In genomic region chr10:95785317-95785716, GRCh38 we compare ENCODE assay signal across 14 cellular contexts. TPM values are rescaled to one million over a fixed set of nuclear protein-coding genes. Genes with fewer than 3 reads are reported as not detected.
A peak's percentile ranks its signal among the peaks of the same experiment; 100 is the strongest.
DNase-seq lines count a peak whose midpoint lies in the region; ATAC-seq and TF ChIP-seq lines count a peak whose summit lies in the region.
"Had no signal": no experiment of that assay in that cellular context is flagged by ENCODE, and none has a peak within 500 bp of the region (broad histone marks: within the 10 kb centered on the region; RNA-seq: fewer than 3 reads in every experiment).

No MANE protein-coding gene starts in this region.

- ATAC-seq in GM18498 (IDR thresholded peaks at IDR 0.05; ENCODE audit: unreplicated experiment) (peak; percentile 38), GM19463 (IDR thresholded peaks at IDR 0.05; ENCODE audit: unreplicated experiment) (peak; percentile 29), HG02981 (IDR thresholded peaks at IDR 0.05; ENCODE audit: unreplicated experiment) (peak; percentile 28)
- ATAC-seq in activated T-helper 17 cell treated with anti-CD3 and anti-CD28 coated beads, Interleukin-2, amount 50 U/mL, for 72 hours (replicated peaks) = peak; percentile 46

- no peak overlapping the region for H3K4me3 Mint-ChIP-seq in activated T-helper 17 cell treated with anti-CD3 and anti-CD28 coated beads, Interleukin-2, amount 50 U/mL, for 72 hours
- no peak overlapping the region for H3K4me3 Mint-ChIP-seq in endodermal cell
- H3K4me3 Mint-ChIP-seq: immature natural killer cell had no signal

- no peaks in the 10 kb centered on the region for H3K9me3 Mint-ChIP-seq in activated T-helper 17 cell treated with anti-CD3 and anti-CD28 coated beads, Interleukin-2, amount 50 U/mL, for 72 hours
- no peaks in the 10 kb centered on the region for H3K9me3 Mint-ChIP-seq in endodermal cell
- H3K9me3 Mint-ChIP-seq: immature natural killer cell had no signal

- TF ChIP-seq CTCF in thyroid gland (IDR thresholded peaks at IDR 0.05) = no peak
- no peak for TF ChIP-seq CTCF in sigmoid colon (IDR thresholded peaks at IDR 0.05)
- TF ChIP-seq CTCF in endodermal cell (conservative IDR thresholded peaks at IDR 0.05) = no peak

- H3K9me3 ChIP-seq in thyroid gland = no peaks in the 10 kb centered on the region
- H3K9me3 ChIP-seq in sigmoid colon = no peaks in the 10 kb centered on the region
- H3K9me3 ChIP-seq in endodermal cell (ENCODE audit: control insufficient read depth, low read length) = no peaks in the 10 kb centered on the region
- H3K9me3 ChIP-seq: BE2C had no signal

- intact Hi-C loops in thyroid gland (cut with DNase I) = no loop called here
- intact Hi-C loops in sigmoid colon (cut with DNase I) = no loop called here

- no peaks in the 10 kb centered on the region for H3K36me3 Mint-ChIP-seq in activated T-helper 17 cell treated with anti-CD3 and anti-CD28 coated beads, Interleukin-2, amount 50 U/mL, for 72 hours (ENCODE audit: low read depth)
- H3K36me3 Mint-ChIP-seq in endodermal cell (ENCODE audit: low read depth) = no peaks in the 10 kb centered on the region
- H3K36me3 Mint-ChIP-seq: immature natural killer cell had no signal

- H3K4me3 ChIP-seq in thyroid gland (replicated peaks in 1 of 3) = no peak overlapping the region
- H3K4me3 ChIP-seq in sigmoid colon = no peak overlapping the region
- H3K4me3 ChIP-seq in endodermal cell (ENCODE audit: low read length) = no peak overlapping the region

- TF ChIP-seq POLR2A in thyroid gland (IDR thresholded peaks at IDR 0.05) (no peak), sigmoid colon (IDR thresholded peaks at IDR 0.05) (no peak)

- H3K36me3 ChIP-seq in thyroid gland = no peaks in the 10 kb centered on the region
- H3K36me3 ChIP-seq in sigmoid colon = no peaks in the 10 kb centered on the region
- no peaks in the 10 kb centered on the region for H3K36me3 ChIP-seq in endodermal cell (ENCODE audit: control insufficient read depth, insufficient read depth, low read length)
- H3K36me3 ChIP-seq: BE2C had no signal

- H3K27me3 ChIP-seq in thyroid gland (no peaks in the 10 kb centered on the region), sigmoid colon (no peaks in the 10 kb centered on the region), endodermal cell (ENCODE audit: control insufficient read depth, insufficient read depth, low read length, poor library complexity, severe bottlenecking) (peaks cover 15% of the 10 kb centered on the region)
- H3K27me3 ChIP-seq: BE2C had no signal

- H3K27ac ChIP-seq in thyroid gland (no peak overlapping the region), sigmoid colon (no peak overlapping the region), endodermal cell (ENCODE audit: low read depth, low read length) (no peak overlapping the region)

- DNase-seq in effector CD8-positive, alpha-beta T cell (lab: John Stamatoyannopoulos, UW) = no peak
- no peak for DNase-seq in thyroid gland
- no peak for DNase-seq in sigmoid colon
- DNase-seq in endodermal cell = no peak
- DNase-seq: BE2C; NCI-H1417; NCI-H526; stimulated activated CD4-positive, alpha-beta T cell treated with anti-CD3 and anti-CD28 coated beads, Interleukin-2, amount 100 ng/mL, for 48 hours; stimulated activated naive CD4-positive, alpha-beta T cell treated with Interleukin-2 at 50 U/mL for 16 hours had no signal

- H3K4me1 Mint-ChIP-seq in activated T-helper 17 cell treated with anti-CD3 and anti-CD28 coated beads, Interleukin-2, amount 50 U/mL, for 72 hours = no peaks in the 10 kb centered on the region
- no peaks in the 10 kb centered on the region for H3K4me1 Mint-ChIP-seq in endodermal cell

- peaks cover 17% of the 10 kb centered on the region for H3K27me3 Mint-ChIP-seq in activated T-helper 17 cell treated with anti-CD3 and anti-CD28 coated beads, Interleukin-2, amount 50 U/mL, for 72 hours
- peaks cover 8% of the 10 kb centered on the region for H3K27me3 Mint-ChIP-seq in endodermal cell (ENCODE audit: insufficient read depth)

- H3K4me1 ChIP-seq in thyroid gland (peaks cover 0 to 7% of the 10 kb centered on the region in 2 donors), sigmoid colon (peaks cover 0 to 47% (median 32%) of the 10 kb centered on the region in 4 donors), endodermal cell (ENCODE audit: control insufficient read depth, insufficient read depth, low read length) (no peaks in the 10 kb centered on the region)
- H3K4me1 ChIP-seq: BE2C had no signal

- H3K9ac ChIP-seq in endodermal cell (ENCODE audit: extremely low read depth, low read length, poor library complexity, severe bottlenecking) = no peak overlapping the region

- 95 to 97% methylated on average over 1 of the region's 1 CpG for WGBS in thyroid gland, 2 donors
- WGBS in sigmoid colon, 2 donors = 92 to 94% methylated on average over 1 of the region's 1 CpG
- WGBS in endodermal cell (ENCODE audit: insufficient coverage in 1 of 2, insufficient read length in 1 of 2), 2 experiments = 96 to 100% methylated on average over 1 of the region's 1 CpG

- TF ChIP-seq EP300 in sigmoid colon (IDR thresholded peaks at IDR 0.05) = no peak

- no peak overlapping the region for H3K27ac Mint-ChIP-seq in activated T-helper 17 cell treated with anti-CD3 and anti-CD28 coated beads, Interleukin-2, amount 50 U/mL, for 72 hours
- H3K27ac Mint-ChIP-seq in endodermal cell = no peak overlapping the region

RNA-seq across cellular contexts. Expression of gene ENTPD1, which starts 29.4 kb away (rescaled TPM):
- total RNA-seq in activated T-helper 17 cell treated with anti-CD3 and anti-CD28 coated beads, Interleukin-2, amount 50 U/mL, for 72 hours = 10 to 100 TPM in 1 of 2 donors, 1 to 10 TPM in 1; 4.5 to 36.3 TPM
- total RNA-seq in thyroid gland (10 to 100 TPM in 3 of 4 donors, 1 to 10 TPM in 1; 7.2 to 19.3 (median 13.4) TPM), sigmoid colon (100 to 1,000 TPM in 1 of 4 donors, 10 to 100 TPM in 3; 18.5 to 112 (median 24.1) TPM), endodermal cell (1 to 10 TPM; 3.9 TPM)
- polyA plus RNA-seq in sigmoid colon = 10 to 100 TPM in 1 of 3 donors, 1 to 10 TPM in 2; 5.4 to 12.0 (median 9.9) TPM
- polyA plus RNA-seq in endodermal cell (2013, experiment 1 of 2) = 0.89 TPM
- polyA plus RNA-seq in endodermal cell (2013, experiment 2 of 2) = 1.0 TPM
